In the genomic region with DNA sequence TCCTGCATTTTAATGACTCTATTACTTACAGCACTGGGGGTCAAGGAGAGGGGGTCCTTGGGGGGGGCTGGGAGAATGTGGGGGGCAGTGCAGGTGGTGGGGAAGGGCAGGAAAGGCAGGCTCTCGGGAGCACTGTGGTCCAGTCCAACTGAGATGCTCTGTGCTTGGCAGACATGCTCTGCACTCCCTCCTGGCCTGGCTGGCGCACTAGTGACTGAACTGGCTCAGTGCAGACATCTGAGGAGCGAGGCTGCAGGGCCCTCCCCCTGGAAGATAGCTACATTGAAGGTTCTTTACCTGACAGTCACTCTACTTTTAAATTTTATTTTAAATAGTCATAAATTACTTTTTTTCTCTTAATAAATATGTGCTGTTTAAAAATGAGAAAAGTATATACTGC, we compare ENCODE assay signal across 18 cellular contexts.
DNase-seq lines count a peak whose midpoint lies in the region; ATAC-seq and TF ChIP-seq lines count a peak whose summit lies in the region.
"Had no signal": no experiment of that assay in that cellular context is flagged by ENCODE, and none has a peak within 500 bp of the region (broad histone marks: within the 10 kb centered on the region; RNA-seq: fewer than 3 reads in every experiment).

No MANE protein-coding gene starts in this region.

- POLR2A ChIA-PET in HCT116 (lab: Charles Lee): no interaction called here

- H3K9me3 ChIP-seq in HCT116 (ENCODE audit: control insufficient read depth in 1 of 2, insufficient read depth in 1 of 2, low read depth in 1 of 2, low read length in 2 of 2) (no peaks in the 10 kb centered on the region), spleen (no peaks in the 10 kb centered on the region), Peyer's patch (no peaks in the 10 kb centered on the region)
- H3K9me3 ChIP-seq: gastrocnemius medialis, tibial artery had no signal

- no peak for TF ChIP-seq RAD21 in HCT116 (IDR thresholded peaks at IDR 0.05; ENCODE audit: low read depth)

- BruUV-seq in HCT116 (replicated peaks; lab: Mats Ljungman, UMichigan): no TSS peak

- ATAC-seq in HCT116: peak; percentile 57
- no peak for ATAC-seq in HG03457 (IDR thresholded peaks at IDR 0.05; ENCODE audit: unreplicated experiment)
- ATAC-seq: activated T-cell treated with anti-CD3 and anti-CD28 coated beads, Interleukin-2, amount 50 U/mL, for 4 hours; naive thymus-derived CD4-positive, alpha-beta T cell had no signal

- peak overlapping the region; percentile 10 for H2AFZ ChIP-seq in HCT116 (ENCODE audit: low read depth, low read length, poor library complexity, severe bottlenecking)

- H3K27ac ChIP-seq in HCT116 (ENCODE audit: low read depth, low read length): no peak overlapping the region
- H3K27ac ChIP-seq in VCaP: peak overlapping the region; percentile 36; the same call in 1 of the 2 replicates
- no peak overlapping the region for H3K27ac ChIP-seq in spleen
- H3K27ac ChIP-seq in Peyer's patch: peak overlapping the region in 1 of 4 donors; percentile 40
- H3K27ac ChIP-seq: gastrocnemius medialis had no signal

- H3K36me3 ChIP-seq in HCT116 (ENCODE audit: control insufficient read depth in 1 of 2, insufficient read depth in 2 of 2, low read length in 2 of 2): no peaks in the 10 kb centered on the region
- H3K36me3 ChIP-seq in spleen: peaks cover 0 to 44% (median 21%) of the 10 kb centered on the region in 6 donors
- H3K36me3 ChIP-seq in Peyer's patch: peaks cover 0 to 11% (median 0%) of the 10 kb centered on the region in 3 donors

- H3K9ac ChIP-seq in HCT116 (ENCODE audit: low read length): no peak overlapping the region

- TF ChIP-seq CTCF in HCT116 (IDR thresholded peaks at IDR 0.05 in 2 of 3, conservative IDR thresholded peaks at IDR 0.05 in 1 of 3; ENCODE audit: borderline replicate concordance in 1 of 3, insufficient read depth in 1 of 3, low read depth in 2 of 3, low read length in 2 of 3) (no peak), VCaP (conservative IDR thresholded peaks at IDR 0.05) (no peak), spleen (IDR thresholded peaks at IDR 0.05 in 8 of 11, conservative IDR thresholded peaks at IDR 0.05 in 3 of 11) (no peak), Peyer's patch (IDR thresholded peaks at IDR 0.05) (no peak)

- no peaks in the 10 kb centered on the region for H3K27me3 ChIP-seq in HCT116 (ENCODE audit: insufficient read depth, low read length)
- H3K27me3 ChIP-seq in spleen (replicated peaks in 1 of 7): no peaks in the 10 kb centered on the region
- no peaks in the 10 kb centered on the region for H3K27me3 ChIP-seq in Peyer's patch
- H3K27me3 ChIP-seq: gastrocnemius medialis, tibial artery had no signal

- intact Hi-C loops in HCT116 (cut with micrococcal nuclease): loop anchor here (1.0 to 2.0 kb wide), 3 partner anchors 87 to 286 kb away; no protein-coding TSS in a partner anchor
- intact Hi-C loops in spleen (cut with DNase I; ENCODE audit: low total_unique reads): loop anchor here (5.0 kb wide), 1 partner anchor 88 kb away; no protein-coding TSS in a partner anchor

- DNase-seq in HCT116 (ENCODE audit: low read depth, low spot score): no peak
- peak; percentile 56 for DNase-seq in medulla oblongata (ENCODE audit: extremely low spot score)
- peak; percentile 64 for DNase-seq in spleen
- no peak for DNase-seq in Peyer's patch
- DNase-seq in AG08396 (ENCODE audit: low spot score): no peak
- DNase-seq: activated CD4-positive, alpha-beta T cell treated with anti-CD3 and anti-CD28 coated beads for 1 hour; activated CD8-positive, alpha-beta memory T cell treated with anti-CD3 and anti-CD28 coated beads for 24 hours; activated T-cell treated with anti-CD3 and anti-CD28 coated beads, Interleukin-2, amount 50 U/mL, for 4 hours; effector CD8-positive, alpha-beta T cell; naive thymus-derived CD4-positive, alpha-beta T cell; NCI-H187 treated with DMSO at 0.1 percent for 48 hours; NCI-H446 treated with DMSO at 0.1 percent for 48 hours; NK-92 treated with Interleukin-12 subunit alpha and Interleukin-12 subunit beta, amount 100 ng/mL, for 24 hours; stimulated activated naive B cell treated with anti-CD40 and anti-IgM and Interleukin-4, amounts not matched to agents 10 μg/mL and 1 μg/mL and 100 μg/mL, for 72 hours; tibial artery had no signal

- no peaks in the 10 kb centered on the region for H3K9me2 ChIP-seq in HCT116 (ENCODE audit: insufficient read depth)

- 71 to 88% (median 78%) methylated on average over 3 of the region's 3 CpGs for WGBS in spleen, 5 donors

- H3K4me3 ChIP-seq in HCT116 (replicated peaks in 1 of 2; ENCODE audit: low read depth in 1 of 2, low read length in 2 of 2): no peak overlapping the region
- H3K4me3 ChIP-seq in spleen: no peak overlapping the region
- H3K4me3 ChIP-seq in Peyer's patch: no peak overlapping the region
- H3K4me3 ChIP-seq: gastrocnemius medialis, tibial artery had no signal

- no peaks in the 10 kb centered on the region for H3K79me2 ChIP-seq in HCT116 (ENCODE audit: insufficient read depth, low read length)

- 0 out of 2 replicates have a peak overlapping the region, but pooled peaks have one; percentile 30 for H3K4me2 ChIP-seq in HCT116 (ENCODE audit: low read length)

- TF ChIP-seq POLR2A in HCT116 (IDR thresholded peaks at IDR 0.05; ENCODE audit: borderline replicate concordance, extremely low read depth, insufficient read depth, insufficient read length) (no peak), spleen (IDR thresholded peaks at IDR 0.05) (no peak), Peyer's patch (IDR thresholded peaks at IDR 0.05) (no peak)

- H3K4me1 ChIP-seq in HCT116 (ENCODE audit: control insufficient read depth in 1 of 2, insufficient read depth in 2 of 2, low read length in 2 of 2) (peaks cover 0 to 5% of the 10 kb centered on the region in 2 experiments; a peak in 2 of 4 replicates), spleen (peaks cover 0 to 10% (median 4%) of the 10 kb centered on the region in 6 donors), Peyer's patch (peaks cover 0 to 9% (median 0%) of the 10 kb centered on the region in 4 donors)

- RAD21 ChIA-PET in HCT116 (lab: Charles Lee; ENCODE audit: low non-redundant PET in 1 of 2, low total read pairs in 2 of 2, uncharacterized antibody in 2 of 2, unreplicated experiment in 2 of 2): interaction anchor here (1.0 to 1.4 kb wide), 3 partner anchors 87 to 114 kb away, joined by 3 to 7 read pairs (median 5); no protein-coding TSS in a partner anchor

- CTCF ChIA-PET in HCT116 (lab: Charles Lee): interaction anchor here (0.9 to 3.6 kb wide), 5 partner anchors 87 to 676 kb away, joined by 3 to 41 read pairs (median 4); no protein-coding TSS in a partner anchor

- H4K20me1 ChIP-seq in HCT116 (ENCODE audit: insufficient read depth): no peaks in the 10 kb centered on the region

TF ChIP-seq in HCT116, 20 proteins besides CTCF, POLR2A, EP300 and RAD21:
- TF ChIP-seq POLR2AphosphoS5 (IDR thresholded peaks at IDR 0.05; ENCODE audit: low read depth, low read length): no peak
- no peak for TF ChIP-seq EGR1 (IDR thresholded peaks at IDR 0.05; ENCODE audit: low read depth)
- TF ChIP-seq CBX3 (IDR thresholded peaks at IDR 0.05; ENCODE audit: low read depth): no peak
- TF ChIP-seq FOSL1 (IDR thresholded peaks at IDR 0.05; ENCODE audit: low read depth): no peak
- no peak for TF ChIP-seq ZNF274 (IDR thresholded peaks at IDR 0.05; ENCODE audit: low read depth, low read length)
- no peak for TF ChIP-seq SP1 (IDR thresholded peaks at IDR 0.05; ENCODE audit: low read depth)
TF ChIP-seq in HCT116: peak in this region for 0.

Comparison
In these comparisons a context has a peak if more than half of its experiments do, and no peak if none do; other contexts are left out.
1. DNase-seq: peak in medulla oblongata (single experiment) and spleen (single experiment); none in HCT116 (single experiment), Peyer's patch (0 of 3) and AG08396 (single experiment).